ENCODE assay signal across 14 cellular contexts in genomic region chr16:4212934-4213296, GRCh38. TPM values are rescaled to one million over a fixed set of nuclear protein-coding genes. Genes with fewer than 3 reads are reported as not detected.
DNase-seq lines count a peak whose midpoint lies in the region; FAIRE-seq and TF ChIP-seq lines count a peak whose summit lies in the region.
"Had no signal": no experiment of that assay in that cellular context is flagged by ENCODE, and none has a peak within 500 bp of the region (broad histone marks: within the 10 kb centered on the region; RNA-seq: fewer than 3 reads in every experiment).

No MANE protein-coding gene starts in this region.

- no peaks in the 10 kb centered on the region for H3K79me2 ChIP-seq in fibroblast of lung (ENCODE audit: control insufficient read depth, insufficient read depth, low read length)
- H3K79me2 ChIP-seq in parathyroid adenoma, result no peaks in the 10 kb centered on the region

- H3K27ac ChIP-seq in fibroblast of lung (ENCODE audit: insufficient read depth, low read length), result peak overlapping the region; percentile 83
- peak overlapping the region; percentile 53 for H3K27ac ChIP-seq in parathyroid adenoma

- no peak overlapping the region for H3K4me2 ChIP-seq in fibroblast of lung (ENCODE audit: extremely low read depth, insufficient read depth, low read length)
- no peak overlapping the region for H3K4me2 ChIP-seq in parathyroid adenoma (ENCODE audit: low read length)

- H2AFZ ChIP-seq in fibroblast of lung (ENCODE audit: low read length), result no peak overlapping the region
- no peak overlapping the region for H2AFZ ChIP-seq in parathyroid adenoma

- H3K4me3 ChIP-seq in fibroblast of lung (replicated peaks in 1 of 4; ENCODE audit: control extremely low read depth in 1 of 4, insufficient read depth in 1 of 4, low read depth in 3 of 4, low read length in 4 of 4), result no peak overlapping the region
- no peak overlapping the region for H3K4me3 ChIP-seq in parathyroid adenoma (ENCODE audit: low read depth, low read length)

- H3K36me3 ChIP-seq in fibroblast of lung (ENCODE audit: control insufficient read depth, insufficient read depth, low read length) (no peaks in the 10 kb centered on the region), parathyroid adenoma (ENCODE audit: control insufficient read depth, insufficient read depth, low read length) (no peaks in the 10 kb centered on the region)

- H3K9me3 ChIP-seq in fibroblast of lung (ENCODE audit: control insufficient read depth, insufficient read depth, low read depth, low read length), result no peaks in the 10 kb centered on the region
- H3K9me3 ChIP-seq in parathyroid adenoma (ENCODE audit: control insufficient read depth, low read length), result no peaks in the 10 kb centered on the region

- H3K9ac ChIP-seq in fibroblast of lung (ENCODE audit: insufficient read depth, low read length), result no peak overlapping the region
- no peak overlapping the region for H3K9ac ChIP-seq in parathyroid adenoma

- TF ChIP-seq CTCF in fibroblast of lung (conservative IDR thresholded peaks at IDR 0.05 in 1 of 2, IDR thresholded peaks at IDR 0.05 in 1 of 2; ENCODE audit: low read depth in 1 of 2, low read length in 2 of 2) (no peak), parathyroid adenoma (IDR thresholded peaks at IDR 0.05) (no peak)

- DNase-seq in Daoy (ENCODE audit: low read depth) (peak; percentile 50), RCC 7860 (ENCODE audit: low spot score) (peak; percentile 37), fibroblast of lung (ENCODE audit: low read depth in 2 of 2) (peak; percentile 15 to 67), amniotic stem cell (lab: John Stamatoyannopoulos, UW) (no peak), NCI-H748 (lab: John Stamatoyannopoulos, UW; ENCODE audit: unreplicated experiment) (no peak), cerebellar nuclear complex (lab: John Stamatoyannopoulos, UW) (no peak)
- no peak for DNase-seq in stimulated activated CD4-positive, alpha-beta T cell treated with anti-CD3 and anti-CD28 coated beads, Interleukin-12 subunit alpha, Interleukin-12 subunit beta, amount 100 ng/mL, for 4 hours
- DNase-seq: activated T-cell treated with anti-CD3 and anti-CD28 coated beads, Interleukin-2, amount 50 U/mL, for 48 hours; MM.1S; NCI-H774; T1000 had no signal

- no peaks in the 10 kb centered on the region for H4K20me1 ChIP-seq in fibroblast of lung (ENCODE audit: control insufficient read depth, extremely low read depth, insufficient read depth, low read length)

- H3K4me1 ChIP-seq in fibroblast of lung (ENCODE audit: control insufficient read depth, extremely low read depth, insufficient read depth, low read length) (peaks cover 28% of the 10 kb centered on the region), parathyroid adenoma (no peaks in the 10 kb centered on the region)

- H3K27me3 ChIP-seq in fibroblast of lung (ENCODE audit: control insufficient read depth, insufficient read depth, low read length) (no peaks in the 10 kb centered on the region), parathyroid adenoma (ENCODE audit: control insufficient read depth, insufficient read depth, low read length) (no peaks in the 10 kb centered on the region)

- no peak for FAIRE-seq in RCC 7860 (lab: Jason Lieb, UNC)
- FAIRE-seq: GM18507, islet of Langerhans had no signal

RNA-seq across cellular contexts. Expression of gene SRL, which starts 29.0 kb away (rescaled TPM):
- total RNA-seq in Daoy (2014; rRNA removed; shearing (Covaris generic)), result not detected in 2 replicates
- under 0.01 and 0.17 TPM in 2 replicates for total RNA-seq in fibroblast of lung
- polyA plus RNA-seq in fibroblast of lung, result 0.07 TPM in 2 replicates
- polyA plus RNA-seq in fibroblast of lung (2012), result 0.03 and 0.06 TPM in 2 replicates
- not detected in 2 replicates for polyA minus RNA-seq in fibroblast of lung (ENCODE audit: low replicate concordance)

RNA-seq across cellular contexts. Expression of gene TFAP4, which starts 59.9 kb away (rescaled TPM):
- total RNA-seq in Daoy (2014; rRNA removed; shearing (Covaris generic)), result 13.4 and 14.1 TPM in 2 replicates
- 8.2 and 8.9 TPM in 2 replicates for total RNA-seq in fibroblast of lung
- polyA plus RNA-seq in fibroblast of lung, result 3.5 and 6.6 TPM in 2 replicates
- 6.8 and 9.5 TPM in 2 replicates for polyA plus RNA-seq in fibroblast of lung (2012)
- polyA minus RNA-seq in fibroblast of lung (ENCODE audit: low replicate concordance), result 7.0 and 9.8 TPM in 2 replicates

Comparison
In these comparisons a context has a peak if more than half of its experiments do, and no peak if none do; other contexts are left out.
1. DNase-seq: peak in Daoy (single experiment), RCC 7860 (single experiment) and fibroblast of lung (2 of 2); none in amniotic stem cell (single experiment), stimulated activated CD4-positive, alpha-beta T cell treated with anti-CD3 and anti-CD28 coated beads, Interleukin-12 subunit alpha, Interleukin-12 subunit beta, amount 100 ng/mL, for 4 hours (single experiment), NCI-H748 (single experiment) and cerebellar nuclear complex (0 of 2).